ENCODE assay signal across 11 cellular contexts in genomic region chr2:48249093-48249492, GRCh38.
A peak's percentile ranks its signal among the peaks of the same experiment; 100 is the strongest.
DNase-seq lines count a peak whose midpoint lies in the region; ATAC-seq and TF ChIP-seq lines count a peak whose summit lies in the region.
"Had no signal": no experiment of that assay in that cellular context is flagged by ENCODE, and none has a peak within 500 bp of the region (broad histone marks: within the 10 kb centered on the region; RNA-seq: fewer than 3 reads in every experiment).

No MANE protein-coding gene starts in this region.

- no peaks in the 10 kb centered on the region for H3K79me2 ChIP-seq in mammary epithelial cell (ENCODE audit: insufficient read depth, low read length)

- CTCF ChIA-PET in mammary epithelial cell (lab: Charles Lee; ENCODE audit: low non-redundant PET): no interaction called here

- no peak overlapping the region for H2AFZ ChIP-seq in mammary epithelial cell (ENCODE audit: low read depth, low read length)

- H3K4me3 ChIP-seq in mammary epithelial cell (replicated peaks in 1 of 3; ENCODE audit: insufficient read depth in 1 of 3, low read depth in 2 of 3, low read length in 3 of 3) (no peak overlapping the region), breast epithelium (no peak overlapping the region), brain microvascular endothelial cell (ENCODE audit: low read depth, low read length) (no peak overlapping the region), lower leg skin (ENCODE audit: low read depth, poor library complexity, severe bottlenecking) (no peak overlapping the region)

- BruUV-seq in mammary epithelial cell (replicated peaks; lab: Mats Ljungman, UMichigan): TSS peak; percentile 97

- H3K9me3 ChIP-seq in mammary epithelial cell (replicated peaks; ENCODE audit: insufficient read depth, low read length) (no peaks in the 10 kb centered on the region), breast epithelium (no peaks in the 10 kb centered on the region)

- no peaks in the 10 kb centered on the region for H3K36me3 ChIP-seq in mammary epithelial cell (ENCODE audit: insufficient read depth, low read length)
- H3K36me3 ChIP-seq in breast epithelium: no peaks in the 10 kb centered on the region
- H3K36me3 ChIP-seq in brain microvascular endothelial cell (replicated peaks): no peaks in the 10 kb centered on the region

- peak overlapping the region; percentile 30 for H3K4me2 ChIP-seq in mammary epithelial cell (ENCODE audit: insufficient read depth, low read depth, low read length)

- dilution Hi-C loops in mammary epithelial cell (cut with HindIII; ENCODE audit: low sequenced_read_pairs): no loop called here

- H3K27me3 ChIP-seq in mammary epithelial cell (ENCODE audit: insufficient read depth, low read length): no peaks in the 10 kb centered on the region
- H3K27me3 ChIP-seq in breast epithelium: no peaks in the 10 kb centered on the region
- no peaks in the 10 kb centered on the region for H3K27me3 ChIP-seq in brain microvascular endothelial cell (replicated peaks)

- in situ Hi-C loops in mammary epithelial cell (cut with MboI; ENCODE audit: low sequenced_read_pairs in 2 of 2): no loop called here
- in situ Hi-C loops in brain microvascular endothelial cell (cut with HindIII; ENCODE audit: low pct_ligation_motif_present, low sequenced_read_pairs): no loop called here

- ATAC-seq in HG03342 (IDR thresholded peaks at IDR 0.05; ENCODE audit: unreplicated experiment): no peak
- ATAC-seq in HG02759 (IDR thresholded peaks at IDR 0.05; ENCODE audit: unreplicated experiment): no peak

- DNase-seq in mammary epithelial cell (no peak), breast epithelium (ENCODE audit: low spot score in 2 of 2) (no peak), brain microvascular endothelial cell (no peak), left kidney (ENCODE audit: low read depth, low spot score) (peak; percentile 64), lower leg skin (ENCODE audit: low spot score in 2 of 2) (no peak), mucosa of gallbladder (ENCODE audit: low spot score) (no peak)
- DNase-seq: activated CD4-positive, alpha-beta T cell treated with anti-CD3 and anti-CD28 coated beads, Interleukin-2, amount 50 U/mL, for 1 hour; cortex of kidney; NCI-H774 had no signal

- intact Hi-C loops in mammary epithelial cell (cut with micrococcal nuclease) (loop anchor here (2.0 kb wide), 1 partner anchor 172 kb away; no protein-coding TSS in a partner anchor), breast epithelium (cut with DNase I; ENCODE audit: low total_unique reads) (no loop called here), lower leg skin (cut with DNase I; ENCODE audit: low total_unique reads) (no loop called here)

- H4K20me1 ChIP-seq in mammary epithelial cell (ENCODE audit: insufficient read depth, low read length): no peaks in the 10 kb centered on the region

- H3K4me1 ChIP-seq in mammary epithelial cell (ENCODE audit: insufficient read depth, low read length) (peaks cover 15% of the 10 kb centered on the region), breast epithelium (no peaks in the 10 kb centered on the region)

- WGBS in mammary epithelial cell (ENCODE audit: low coverage, missing lambda C conversion rate): 100% methylated on average over 2 of the region's 2 CpGs
- 44 to 51% methylated on average over 2 of the region's 2 CpGs for whole genome bisulfite sequencing in lower leg skin, 2 donors

- peak overlapping the region; percentile 1 for H3K9ac ChIP-seq in mammary epithelial cell (ENCODE audit: insufficient read depth, low read length)

- TF ChIP-seq CTCF in mammary epithelial cell (conservative IDR thresholded peaks at IDR 0.05 in 1 of 2, IDR thresholded peaks at IDR 0.05 in 1 of 2; ENCODE audit: extremely low read depth in 1 of 2, insufficient read depth in 1 of 2, low read depth in 1 of 2, low read length in 2 of 2) (no peak), breast epithelium (IDR thresholded peaks at IDR 0.05) (no peak), brain microvascular endothelial cell (IDR thresholded peaks at IDR 0.05; ENCODE audit: low read depth, low read length, missing control alignments) (no peak), lower leg skin (IDR thresholded peaks at IDR 0.05) (no peak)

- TF ChIP-seq POLR2A in breast epithelium (IDR thresholded peaks at IDR 0.05) (no peak), lower leg skin (IDR thresholded peaks at IDR 0.05) (no peak)

- H3K27ac ChIP-seq in mammary epithelial cell (ENCODE audit: insufficient read depth, low read depth, low read length): peak overlapping the region; percentile 80
- H3K27ac ChIP-seq in breast epithelium: no peak overlapping the region
- H3K27ac ChIP-seq in brain microvascular endothelial cell: peak overlapping the region; percentile 84

Comparison
In these comparisons a context has a peak if more than half of its experiments do, and no peak if none do; other contexts are left out.
1. H3K27ac ChIP-seq: peak in mammary epithelial cell (single experiment) and brain microvascular endothelial cell (single experiment); none in breast epithelium (0 of 2).